ENCODE assay signal across 12 cellular contexts in the genomic region with DNA sequence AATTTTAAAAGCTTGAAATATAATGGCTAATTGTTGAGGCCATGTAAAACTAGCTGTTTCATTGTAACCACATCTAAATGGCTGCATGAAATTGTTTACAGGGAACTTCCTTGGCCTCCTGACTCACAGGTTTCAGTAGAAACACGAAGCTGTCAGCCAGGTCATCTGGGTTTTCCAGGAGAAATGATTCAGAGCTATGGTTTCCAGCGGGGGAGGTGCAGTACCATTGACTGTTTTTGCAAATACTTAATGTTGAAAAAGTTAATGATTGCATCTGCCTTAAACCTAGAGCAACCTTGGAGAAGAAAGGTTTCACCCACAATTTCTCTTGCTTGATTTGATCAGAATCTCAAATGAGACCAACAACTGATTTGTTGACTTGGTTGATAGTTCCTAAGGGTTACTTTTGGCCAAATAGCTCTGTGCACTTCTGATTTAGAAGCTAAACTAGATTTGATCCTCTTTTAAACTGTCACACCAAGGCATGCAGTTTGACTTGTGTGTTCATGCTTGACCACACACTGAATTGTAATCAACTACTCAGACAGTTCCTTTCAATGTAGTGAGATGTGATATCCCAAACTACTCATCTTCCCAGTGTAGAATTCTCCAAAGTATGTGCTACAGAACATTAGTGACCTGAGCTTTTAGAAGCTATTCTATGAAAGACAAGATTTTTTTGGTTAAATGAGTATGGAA.
DNase-seq lines count a peak whose midpoint lies in the region; ATAC-seq lines count a peak whose summit lies in the region.
"Had no signal": no experiment of that assay in that cellular context is flagged by ENCODE, and none has a peak within 500 bp of the region (broad histone marks: within the 10 kb centered on the region; RNA-seq: fewer than 3 reads in every experiment).

No MANE protein-coding gene starts in this region.

- no peaks in the 10 kb centered on the region for H3K36me3 Mint-ChIP-seq in activated CD4-positive, alpha-beta T cell treated with anti-CD3 and anti-CD28 coated beads, Interleukin-2, amount 10 ng/mL, durations not matched to agents 24 days and 14 days (ENCODE audit: low read depth)
- H3K36me3 Mint-ChIP-seq in T-helper 17 cell (ENCODE audit: low read depth), result no peaks in the 10 kb centered on the region

- peaks cover 13% of the 10 kb centered on the region for H3K9me3 Mint-ChIP-seq in activated CD4-positive, alpha-beta T cell treated with anti-CD3 and anti-CD28 coated beads, Interleukin-2, amount 10 ng/mL, durations not matched to agents 24 days and 14 days
- H3K9me3 Mint-ChIP-seq: activated B cell treated with CpG ODN at 0.5 μM for 24 hours had no signal

- peak overlapping the region; percentile 47 for H3K4me3 Mint-ChIP-seq in activated CD4-positive, alpha-beta T cell treated with anti-CD3 and anti-CD28 coated beads, Interleukin-2, amount 10 ng/mL, durations not matched to agents 24 days and 14 days
- H3K4me3 Mint-ChIP-seq in T-helper 17 cell, result no peak overlapping the region
- H3K4me3 Mint-ChIP-seq: activated B cell treated with CpG ODN at 0.5 μM for 24 hours had no signal

- H3K4me1 Mint-ChIP-seq in activated CD4-positive, alpha-beta T cell treated with anti-CD3 and anti-CD28 coated beads, Interleukin-2, amount 10 ng/mL, durations not matched to agents 24 days and 14 days, result peaks cover 14% of the 10 kb centered on the region
- H3K4me1 Mint-ChIP-seq in T-helper 17 cell, result no peaks in the 10 kb centered on the region
- H3K4me1 Mint-ChIP-seq: activated B cell treated with CpG ODN at 0.5 μM for 24 hours had no signal

- no peak overlapping the region for H3K4me3 ChIP-seq in skeletal muscle cell (ENCODE audit: low read depth, low read length)
- H3K4me3 ChIP-seq: vagina had no signal

- DNase-seq in activated CD4-positive, alpha-beta T cell treated with anti-CD3 and anti-CD28 coated beads, Interleukin-2, amount 10 ng/mL, durations not matched to agents 24 days and 14 days, result peak; percentile 67
- no peak for DNase-seq in activated CD4-positive, alpha-beta T cell treated with anti-CD3 and anti-CD28 coated beads, Interleukin-2, amount 50 U/mL, for 1 hour
- DNase-seq in dermis blood vessel endothelial cell (peak; percentile 2), skeletal muscle cell (ENCODE audit: low read depth) (peak; percentile 27), T-helper 17 cell (no peak), T-helper 9 cell (no peak)
- no peak for DNase-seq in stimulated activated naive CD4-positive, alpha-beta T cell treated with Interleukin-2 at 50 U/mL for 16 hours (lab: John Stamatoyannopoulos, UW)
- DNase-seq: activated B cell treated with CpG ODN at 0.5 μM for 24 hours, left ventricle myocardium superior, NCI-H2171 had no signal

- no peaks in the 10 kb centered on the region for H3K9me3 ChIP-seq in T-helper 17 cell (ENCODE audit: control insufficient read depth, low read length, poor library complexity, severe bottlenecking)
- H3K9me3 ChIP-seq: vagina had no signal

- peak; percentile 76 for ATAC-seq in HG03354 (IDR thresholded peaks at IDR 0.05; ENCODE audit: poor library complexity, severe bottlenecking, unreplicated experiment)
- ATAC-seq in T-helper 17 cell, result no peak
- ATAC-seq: left ventricle myocardium superior had no signal

- intact Hi-C loops in activated CD4-positive, alpha-beta T cell treated with anti-CD3 and anti-CD28 coated beads, Interleukin-2, amount 10 ng/mL, durations not matched to agents 24 days and 14 days (cut with micrococcal nuclease), result no loop called here

- H3K27ac Mint-ChIP-seq in activated CD4-positive, alpha-beta T cell treated with anti-CD3 and anti-CD28 coated beads, Interleukin-2, amount 10 ng/mL, durations not matched to agents 24 days and 14 days, result peak overlapping the region; percentile 85
- no peak overlapping the region for H3K27ac Mint-ChIP-seq in T-helper 17 cell
- H3K27ac Mint-ChIP-seq: activated B cell treated with CpG ODN at 0.5 μM for 24 hours had no signal

- H3K27me3 Mint-ChIP-seq in activated CD4-positive, alpha-beta T cell treated with anti-CD3 and anti-CD28 coated beads, Interleukin-2, amount 10 ng/mL, durations not matched to agents 24 days and 14 days, result no peaks in the 10 kb centered on the region
- no peaks in the 10 kb centered on the region for H3K27me3 Mint-ChIP-seq in T-helper 17 cell
- H3K27me3 Mint-ChIP-seq: activated B cell treated with CpG ODN at 0.5 μM for 24 hours had no signal

Comparison
In these comparisons a context has a peak if more than half of its experiments do, and no peak if none do; other contexts are left out.
1. DNase-seq: peak in activated CD4-positive, alpha-beta T cell treated with anti-CD3 and anti-CD28 coated beads, Interleukin-2, amount 10 ng/mL, durations not matched to agents 24 days and 14 days (single experiment), dermis blood vessel endothelial cell (single experiment) and skeletal muscle cell (single experiment); none in activated CD4-positive, alpha-beta T cell treated with anti-CD3 and anti-CD28 coated beads, Interleukin-2, amount 50 U/mL, for 1 hour (single experiment), T-helper 17 cell (0 of 3), stimulated activated naive CD4-positive, alpha-beta T cell treated with Interleukin-2 at 50 U/mL for 16 hours (single experiment) and T-helper 9 cell (single experiment).